ENCODE assay signal across 1 cellular context in the genomic region with DNA sequence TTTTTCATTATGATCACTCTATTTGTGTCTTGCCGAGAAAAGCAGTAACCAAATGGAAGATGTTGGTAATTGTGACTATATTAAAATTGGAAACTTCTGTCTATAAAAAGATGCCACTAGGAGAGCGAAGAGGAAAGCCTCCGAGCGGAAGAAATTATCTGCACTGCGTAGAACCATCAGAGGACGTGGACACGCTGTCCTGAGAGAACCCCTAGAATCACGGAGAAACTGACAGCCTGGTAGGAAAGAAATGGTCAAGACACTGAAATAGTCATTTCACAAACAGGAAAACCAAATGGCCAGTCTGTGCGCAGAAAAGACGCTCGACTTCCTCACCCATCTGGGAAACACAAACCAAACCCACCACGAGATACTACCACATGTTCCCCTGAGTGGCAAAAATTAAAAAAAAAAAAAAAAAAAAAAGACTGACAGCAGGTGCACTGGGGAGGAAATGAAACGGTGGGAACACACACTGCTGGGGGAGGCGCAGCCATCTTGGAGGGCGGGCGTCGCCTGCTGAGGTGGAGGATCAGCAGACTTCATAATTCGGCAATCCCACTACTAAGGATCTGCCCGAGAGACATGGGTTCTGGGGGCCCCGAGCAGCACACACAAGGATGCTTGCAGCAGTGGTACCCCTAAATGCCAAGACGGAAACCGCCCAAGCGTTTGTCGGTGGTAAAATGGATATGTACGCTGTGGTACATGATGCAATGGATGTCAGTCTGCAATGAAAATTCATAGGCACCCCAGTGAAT.
TF ChIP-seq lines count a peak whose summit lies in the region.

No MANE protein-coding gene starts in this region.

TF ChIP-seq in K562, 482 proteins besides CTCF, POLR2A, EP300 and RAD21:
- peak; percentile 71 for TF ChIP-seq CEBPG (CRISPR knock-in tag; IDR thresholded peaks at IDR 0.05)
- peak; percentile 71 to 82 for TF ChIP-seq CEBPG (tag; conservative IDR thresholded peaks at IDR 0.05 in 1 of 2, IDR thresholded peaks at IDR 0.05 in 1 of 2)
- TF ChIP-seq, protein P1, sequence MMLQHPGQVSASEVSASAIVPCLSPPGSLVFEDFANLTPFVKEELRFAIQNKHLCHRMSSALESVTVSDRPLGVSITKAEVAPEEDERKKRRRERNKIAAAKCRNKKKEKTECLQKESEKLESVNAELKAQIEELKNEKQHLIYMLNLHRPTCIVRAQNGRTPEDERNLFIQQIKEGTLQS (IDR thresholded peaks at IDR 0.05), result peak; percentile 86
- TF ChIP-seq, protein P1 (CRISPR knock-in tag; conservative IDR thresholded peaks at IDR 0.05), result no peak
- peak; percentile 33; the same call in 1 of the 2 replicates for TF ChIP-seq EP400 (IDR thresholded peaks at IDR 0.05)
- TF ChIP-seq CEBPB (tag; IDR thresholded peaks at IDR 0.05), result peak; percentile 60
- TF ChIP-seq, protein P2, sequence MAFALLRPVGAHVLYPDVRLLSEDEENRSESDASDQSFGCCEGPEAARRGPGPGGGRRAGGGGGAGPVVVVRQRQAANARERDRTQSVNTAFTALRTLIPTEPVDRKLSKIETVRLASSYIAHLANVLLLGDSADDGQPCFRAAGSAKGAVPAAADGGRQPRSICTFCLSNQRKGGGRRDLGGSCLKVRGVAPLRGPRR (CRISPR knock-in tag; IDR thresholded peaks at IDR 0.05), result no peak
- TF ChIP-seq, protein P3, sequence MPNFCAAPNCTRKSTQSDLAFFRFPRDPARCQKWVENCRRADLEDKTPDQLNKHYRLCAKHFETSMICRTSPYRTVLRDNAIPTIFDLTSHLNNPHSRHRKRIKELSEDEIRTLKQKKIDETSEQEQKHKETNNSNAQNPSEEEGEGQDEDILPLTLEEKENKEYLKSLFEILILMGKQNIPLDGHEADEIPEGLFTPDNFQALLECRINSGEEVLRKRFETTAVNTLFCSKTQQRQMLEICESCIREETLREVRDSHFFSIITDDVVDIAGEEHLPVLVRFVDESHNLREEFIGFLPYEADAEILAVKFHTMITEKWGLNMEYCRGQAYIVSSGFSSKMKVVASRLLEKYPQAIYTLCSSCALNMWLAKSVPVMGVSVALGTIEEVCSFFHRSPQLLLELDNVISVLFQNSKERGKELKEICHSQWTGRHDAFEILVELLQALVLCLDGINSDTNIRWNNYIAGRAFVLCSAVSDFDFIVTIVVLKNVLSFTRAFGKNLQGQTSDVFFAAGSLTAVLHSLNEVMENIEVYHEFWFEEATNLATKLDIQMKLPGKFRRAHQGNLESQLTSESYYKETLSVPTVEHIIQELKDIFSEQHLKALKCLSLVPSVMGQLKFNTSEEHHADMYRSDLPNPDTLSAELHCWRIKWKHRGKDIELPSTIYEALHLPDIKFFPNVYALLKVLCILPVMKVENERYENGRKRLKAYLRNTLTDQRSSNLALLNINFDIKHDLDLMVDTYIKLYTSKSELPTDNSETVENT (CRISPR knock-in tag; IDR thresholded peaks at IDR 0.05), result no peak
- no peak for TF ChIP-seq ZFP36 (IDR thresholded peaks at IDR 0.05; ENCODE audit: low read depth, low read length, partially characterized antibody)
- TF ChIP-seq, protein P4, sequence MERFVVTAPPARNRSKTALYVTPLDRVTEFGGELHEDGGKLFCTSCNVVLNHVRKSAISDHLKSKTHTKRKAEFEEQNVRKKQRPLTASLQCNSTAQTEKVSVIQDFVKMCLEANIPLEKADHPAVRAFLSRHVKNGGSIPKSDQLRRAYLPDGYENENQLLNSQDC (CRISPR knock-in tag; IDR thresholded peaks at IDR 0.05), result no peak
- TF ChIP-seq, protein P5, sequence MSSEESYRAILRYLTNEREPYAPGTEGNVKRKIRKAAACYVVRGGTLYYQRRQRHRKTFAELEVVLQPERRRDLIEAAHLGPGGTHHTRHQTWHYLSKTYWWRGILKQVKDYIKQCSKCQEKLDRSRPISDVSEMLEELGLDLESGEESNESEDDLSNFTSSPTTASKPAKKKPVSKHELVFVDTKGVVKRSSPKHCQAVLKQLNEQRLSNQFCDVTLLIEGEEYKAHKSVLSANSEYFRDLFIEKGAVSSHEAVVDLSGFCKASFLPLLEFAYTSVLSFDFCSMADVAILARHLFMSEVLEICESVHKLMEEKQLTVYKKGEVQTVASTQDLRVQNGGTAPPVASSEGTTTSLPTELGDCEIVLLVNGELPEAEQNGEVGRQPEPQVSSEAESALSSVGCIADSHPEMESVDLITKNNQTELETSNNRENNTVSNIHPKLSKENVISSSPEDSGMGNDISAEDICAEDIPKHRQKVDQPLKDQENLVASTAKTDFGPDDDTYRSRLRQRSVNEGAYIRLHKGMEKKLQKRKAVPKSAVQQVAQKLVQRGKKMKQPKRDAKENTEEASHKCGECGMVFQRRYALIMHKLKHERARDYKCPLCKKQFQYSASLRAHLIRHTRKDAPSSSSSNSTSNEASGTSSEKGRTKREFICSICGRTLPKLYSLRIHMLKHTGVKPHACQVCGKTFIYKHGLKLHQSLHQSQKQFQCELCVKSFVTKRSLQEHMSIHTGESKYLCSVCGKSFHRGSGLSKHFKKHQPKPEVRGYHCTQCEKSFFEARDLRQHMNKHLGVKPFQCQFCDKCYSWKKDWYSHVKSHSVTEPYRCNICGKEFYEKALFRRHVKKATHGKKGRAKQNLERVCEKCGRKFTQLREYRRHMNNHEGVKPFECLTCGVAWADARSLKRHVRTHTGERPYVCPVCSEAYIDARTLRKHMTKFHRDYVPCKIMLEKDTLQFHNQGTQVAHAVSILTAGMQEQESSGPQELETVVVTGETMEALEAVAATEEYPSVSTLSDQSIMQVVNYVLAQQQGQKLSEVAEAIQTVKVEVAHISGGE (CRISPR knock-in tag; IDR thresholded peaks at IDR 0.05), result no peak
- TF ChIP-seq CTBP1 (IDR thresholded peaks at IDR 0.05; ENCODE audit: borderline replicate concordance), result peak; percentile 33; the same call in 1 of the 2 replicates
- no peak for TF ChIP-seq MEF2A (IDR thresholded peaks at IDR 0.05; ENCODE audit: control insufficient read depth, low read depth, low read length)
- TF ChIP-seq, protein P6, sequence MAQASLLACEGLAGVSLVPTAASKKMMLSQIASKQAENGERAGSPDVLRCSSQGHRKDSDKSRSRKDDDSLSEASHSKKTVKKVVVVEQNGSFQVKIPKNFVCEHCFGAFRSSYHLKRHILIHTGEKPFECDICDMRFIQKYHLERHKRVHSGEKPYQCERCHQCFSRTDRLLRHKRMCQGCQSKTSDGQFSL (CRISPR knock-in tag; IDR thresholded peaks at IDR 0.05), result no peak
- TF ChIP-seq, protein P6 (tag; IDR thresholded peaks at IDR 0.05), result no peak
- no peak for TF ChIP-seq NR2F6 (CRISPR knock-in tag; IDR thresholded peaks at IDR 0.05)
- TF ChIP-seq FOXJ3 (CRISPR knock-in tag; IDR thresholded peaks at IDR 0.05), result no peak
- no peak for TF ChIP-seq RFX7 (CRISPR knock-in tag; IDR thresholded peaks at IDR 0.05)
- 0 out of 2 replicates have a peak, but pooled peaks have one; percentile 19 for TF ChIP-seq CXXC5 (CRISPR knock-in tag; IDR thresholded peaks at IDR 0.05)
- TF ChIP-seq MAFF (IDR thresholded peaks at IDR 0.05; ENCODE audit: low read length), result no peak
- peak; percentile 52; the same call in 1 of the 2 replicates for TF ChIP-seq ATF7 (IDR thresholded peaks at IDR 0.05)
- peak; percentile 49 for TF ChIP-seq PKNOX1 (IDR thresholded peaks at IDR 0.05)
- TF ChIP-seq TAF1 (IDR thresholded peaks at IDR 0.05; ENCODE audit: control insufficient read depth, extremely low read depth, insufficient read depth, low read length, severe bottlenecking), result no peak
- no peak for TF ChIP-seq ZNF696 (CRISPR knock-in tag; conservative IDR thresholded peaks at IDR 0.05)
- TF ChIP-seq FIP1L1 (IDR thresholded peaks at IDR 0.05; ENCODE audit: low read depth, low read length, poor library complexity, severe bottlenecking), result no peak
- TF ChIP-seq TBP (optimal IDR thresholded peaks at IDR 0.05; ENCODE audit: low read depth, low read length), result no peak
- no peak for TF ChIP-seq MBD2 (IDR thresholded peaks at IDR 0.05; ENCODE audit: borderline replicate concordance, low read depth)
- peak; percentile 79; the same call in 1 of the 2 replicates for TF ChIP-seq C11orf30 (IDR thresholded peaks at IDR 0.05; ENCODE audit: low read depth)
- TF ChIP-seq, protein P7, sequence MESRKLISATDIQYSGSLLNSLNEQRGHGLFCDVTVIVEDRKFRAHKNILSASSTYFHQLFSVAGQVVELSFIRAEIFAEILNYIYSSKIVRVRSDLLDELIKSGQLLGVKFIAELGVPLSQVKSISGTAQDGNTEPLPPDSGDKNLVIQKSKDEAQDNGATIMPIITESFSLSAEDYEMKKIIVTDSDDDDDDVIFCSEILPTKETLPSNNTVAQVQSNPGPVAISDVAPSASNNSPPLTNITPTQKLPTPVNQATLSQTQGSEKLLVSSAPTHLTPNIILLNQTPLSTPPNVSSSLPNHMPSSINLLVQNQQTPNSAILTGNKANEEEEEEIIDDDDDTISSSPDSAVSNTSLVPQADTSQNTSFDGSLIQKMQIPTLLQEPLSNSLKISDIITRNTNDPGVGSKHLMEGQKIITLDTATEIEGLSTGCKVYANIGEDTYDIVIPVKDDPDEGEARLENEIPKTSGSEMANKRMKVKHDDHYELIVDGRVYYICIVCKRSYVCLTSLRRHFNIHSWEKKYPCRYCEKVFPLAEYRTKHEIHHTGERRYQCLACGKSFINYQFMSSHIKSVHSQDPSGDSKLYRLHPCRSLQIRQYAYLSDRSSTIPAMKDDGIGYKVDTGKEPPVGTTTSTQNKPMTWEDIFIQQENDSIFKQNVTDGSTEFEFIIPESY (CRISPR knock-in tag; IDR thresholded peaks at IDR 0.05), result no peak
- TF ChIP-seq ELK1 (CRISPR knock-in tag; IDR thresholded peaks at IDR 0.05), result no peak
- peak; percentile 25; the same call in 1 of the 2 replicates for TF ChIP-seq JUN (IDR thresholded peaks at IDR 0.05; ENCODE audit: borderline replicate concordance, low read depth, low read length)
- TF ChIP-seq JUN (CRISPR knock-in tag; IDR thresholded peaks at IDR 0.05; ENCODE audit: borderline replicate concordance), result no peak
- no peak for TF ChIP-seq HMGXB4 (CRISPR knock-in tag; IDR thresholded peaks at IDR 0.05)
- no peak for TF ChIP-seq TFAP4 (CRISPR knock-in tag; IDR thresholded peaks at IDR 0.05; ENCODE audit: borderline replicate concordance)
- TF ChIP-seq POLR2G (IDR thresholded peaks at IDR 0.05; ENCODE audit: low read depth, low read length), result 0 out of 2 replicates have a peak, but pooled peaks have one; percentile 17
- TF ChIP-seq DMBX1 (CRISPR knock-in tag; IDR thresholded peaks at IDR 0.05; ENCODE audit: borderline replicate concordance), result no peak
- TF ChIP-seq HNRNPLL (IDR thresholded peaks at IDR 0.05; ENCODE audit: low read depth, low read length, poor library complexity, severe bottlenecking), result no peak
- TF ChIP-seq RBFOX2 (IDR thresholded peaks at IDR 0.05; ENCODE audit: low read depth, low read length), result 0 out of 2 replicates have a peak, but pooled peaks have one; percentile 38
- TF ChIP-seq YY1 (IDR thresholded peaks at IDR 0.05; ENCODE audit: borderline replicate concordance in 1 of 3, control insufficient read depth in 1 of 3, extremely low read depth in 1 of 3, insufficient read depth in 3 of 3, insufficient read length in 1 of 3, insufficient replicate concordance in 2 of 3, low read depth in 1 of 3, low read length in 2 of 3), result peak in 1 of 3 experiments; percentile 28
- no peak for TF ChIP-seq FOS (IDR thresholded peaks at IDR 0.05; ENCODE audit: extremely low read depth, insufficient read length)
- no peak for TF ChIP-seq ETV1 (tag; conservative IDR thresholded peaks at IDR 0.05; ENCODE audit: low read depth)
- TF ChIP-seq ZNF695 (CRISPR knock-in tag; IDR thresholded peaks at IDR 0.05), result no peak
- TF ChIP-seq YBX1 (IDR thresholded peaks at IDR 0.05), result no peak
- TF ChIP-seq MAFG (tag; conservative IDR thresholded peaks at IDR 0.05), result peak; percentile 88; the same call in 1 of the 2 replicates
- TF ChIP-seq JUND (IDR thresholded peaks at IDR 0.05; ENCODE audit: borderline replicate concordance, low read depth, low read length), result peak; percentile 65
- TF ChIP-seq JUND (tag; IDR thresholded peaks at IDR 0.05; ENCODE audit: borderline replicate concordance, low read depth, low read length), result no peak
